In the genomic region with DNA sequence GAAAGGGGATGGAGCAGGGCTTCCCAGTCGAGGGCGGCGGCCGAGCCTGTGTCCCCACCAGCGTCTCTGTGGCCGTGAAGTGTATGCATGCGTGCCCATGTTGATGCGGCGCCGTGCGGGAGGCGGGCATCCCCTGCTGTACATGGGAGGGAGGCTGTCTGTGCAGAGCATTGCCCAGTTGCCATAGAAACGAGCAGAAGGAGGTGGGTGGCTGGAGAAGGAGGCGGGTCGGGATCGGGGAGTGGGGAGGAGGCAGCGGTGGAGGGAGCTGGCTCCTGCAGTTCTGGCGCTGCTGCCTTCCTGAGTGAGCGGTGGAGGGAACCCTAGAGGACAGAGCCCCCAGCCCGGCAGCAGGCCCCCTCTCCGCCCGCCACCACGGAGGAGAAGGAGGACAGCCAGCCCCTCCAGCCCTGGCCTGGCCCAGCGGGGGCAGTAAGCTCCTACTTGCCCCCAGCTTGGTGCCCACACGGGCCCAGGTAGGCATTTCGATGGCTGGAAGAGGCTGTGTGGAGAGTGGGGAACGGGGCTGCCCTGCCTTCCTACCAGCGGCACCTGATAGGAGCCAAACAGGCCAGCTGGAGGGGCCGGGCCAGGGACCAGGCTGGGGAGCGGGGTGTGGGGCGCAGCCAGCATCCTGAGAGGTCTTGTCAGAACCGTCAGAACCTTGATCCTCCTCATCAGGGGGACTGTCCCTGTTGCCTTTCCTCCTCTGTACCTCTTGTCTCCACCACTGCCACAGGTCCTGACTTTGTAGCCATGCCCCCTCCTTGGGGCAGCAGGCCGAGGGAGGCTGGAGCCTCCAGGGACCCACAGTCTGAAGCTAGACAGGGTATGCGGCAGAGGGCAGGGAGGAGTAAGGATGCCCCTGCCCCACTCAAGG, we compare ENCODE assay signal across 9 cellular contexts. TPM values are rescaled to one million over a fixed set of nuclear protein-coding genes. Genes with fewer than 3 reads are reported as not detected.
DNase-seq lines count a peak whose midpoint lies in the region; ATAC-seq and TF ChIP-seq lines count a peak whose summit lies in the region.
"Had no signal": no experiment of that assay in that cellular context is flagged by ENCODE, and none has a peak within 500 bp of the region (broad histone marks: within the 10 kb centered on the region; RNA-seq: fewer than 3 reads in every experiment).

No MANE protein-coding gene starts in this region.

- H3K27me3 ChIP-seq in spleen (replicated peaks in 1 of 7) = peaks cover 0 to 34% (median 10%) of the 10 kb centered on the region in 7 donors

- intact Hi-C loops in spleen (cut with DNase I; ENCODE audit: low total_unique reads) = no loop called here

- ATAC-seq in GM18520 (IDR thresholded peaks at IDR 0.05; ENCODE audit: unreplicated experiment) = no peak

- 41 to 48% (median 44%) methylated on average over 28 to 34 of the region's 34 CpGs for WGBS in spleen, 5 donors

- H3K4me3 ChIP-seq in cardiac fibroblast (replicated peaks in 1 of 2; ENCODE audit: low read depth in 2 of 2, low read length in 2 of 2) = peak overlapping the region in 1 of 2 donors; percentile 15
- H3K4me3 ChIP-seq in spleen = no peak overlapping the region

- peaks cover 0 to 4% (median 2%) of the 10 kb centered on the region in 8 donors for H3K9me3 ChIP-seq in spleen

- TF ChIP-seq POLR2A in spleen (IDR thresholded peaks at IDR 0.05) = no peak

- H3K36me3 ChIP-seq in spleen = no peaks in the 10 kb centered on the region

- peaks cover 0 to 8% (median 0%) of the 10 kb centered on the region in 6 donors for H3K4me1 ChIP-seq in spleen

- no peak overlapping the region for H3K27ac ChIP-seq in spleen

- DNase-seq in NCI-H748 (lab: John Stamatoyannopoulos, UW; ENCODE audit: unreplicated experiment) (peak; percentile 58), NCI-H748 treated with DMSO at 0.1 percent for 48 hours (lab: John Stamatoyannopoulos, UW) (no peak), cardiac fibroblast (ENCODE audit: low read depth in 2 of 2) (peak; percentile 33 to 87), iPS-NIHi11 (ENCODE audit: low spot score) (peak; percentile 88), spleen (peak; percentile 56), pons (ENCODE audit: low spot score) (no peak)
- DNase-seq in activated CD4-positive, CD25-positive, alpha-beta regulatory T cell treated with anti-CD3 and anti-CD28 coated beads, Interleukin-2, amount 50 U/mL, for 72 hours = no peak
- DNase-seq: activated T-cell treated with anti-CD3 and anti-CD28 coated beads for 4 hours had no signal

- TF ChIP-seq CTCF in cardiac fibroblast (IDR thresholded peaks at IDR 0.05; ENCODE audit: low read depth, low read length) (no peak), spleen (IDR thresholded peaks at IDR 0.05 in 8 of 11, conservative IDR thresholded peaks at IDR 0.05 in 3 of 11) (no peak)

RNA-seq across cellular contexts. Expression of gene SPDEF, which starts 41.3 kb away (rescaled TPM):
- under 1 TPM in 1 of 7 donors, not detected in 6; 0.32 TPM for total RNA-seq in spleen
- under 1 TPM in 2 of 3 donors, not detected in 1; 0.03 to 0.13 TPM for polyA plus RNA-seq in spleen

RNA-seq across cellular contexts. Expression of gene PACSIN1, which starts 49.0 kb away (rescaled TPM):
- 1 to 10 TPM in 6 of 7 donors, under 1 TPM in 1; 0.66 to 1.9 (median 1.3) TPM for total RNA-seq in spleen
- 1 to 10 TPM in 1 of 3 donors, under 1 TPM in 2; 0.67 to 2.8 (median 0.86) TPM for polyA plus RNA-seq in spleen

Comparison
In these comparisons a context has a peak if more than half of its experiments do, and no peak if none do; other contexts are left out.
1. DNase-seq: peak in NCI-H748 (single experiment), cardiac fibroblast (2 of 2), iPS-NIHi11 (single experiment) and spleen (single experiment); none in NCI-H748 treated with DMSO at 0.1 percent for 48 hours (single experiment), pons (single experiment) and activated CD4-positive, CD25-positive, alpha-beta regulatory T cell treated with anti-CD3 and anti-CD28 coated beads, Interleukin-2, amount 50 U/mL, for 72 hours (single experiment).